In genomic region chr21:44368711-44369446, GRCh38 we compare ENCODE assay signal across 14 cellular contexts. TPM values are rescaled to one million over a fixed set of nuclear protein-coding genes. Genes with fewer than 3 reads are reported as not detected.
DNase-seq lines count a peak whose midpoint lies in the region; ATAC-seq, FAIRE-seq and TF ChIP-seq lines count a peak whose summit lies in the region.
"Had no signal": no experiment of that assay in that cellular context is flagged by ENCODE, and none has a peak within 500 bp of the region (broad histone marks: within the 10 kb centered on the region; RNA-seq: fewer than 3 reads in every experiment).

No MANE protein-coding gene starts in this region.

- no peaks in the 10 kb centered on the region for H3K9me3 Mint-ChIP-seq in Calu3 (ENCODE audit: low read depth, unreplicated experiment)
- H3K9me3 Mint-ChIP-seq in natural killer cell, result no peaks in the 10 kb centered on the region

- H3K4ac ChIP-seq in H1 (replicated peaks; ENCODE audit: insufficient read length, low read depth, low read length), result no peak overlapping the region

- H3K27me3 ChIP-seq in HUES48 (ENCODE audit: control insufficient read depth, insufficient read depth, low read length) (peaks cover 10% of the 10 kb centered on the region), H1 (replicated peaks in 1 of 4; ENCODE audit: control insufficient read depth in 3 of 4, extremely low read depth in 1 of 4, insufficient read depth in 3 of 4, low read length in 3 of 4) (peaks cover 0 to 20% (median 15%) of the 10 kb centered on the region in 4 experiments; a peak in 6 of 7 replicates)

- CTCF ChIA-PET in Calu3 (lab: Charles Lee) (no interaction called here), H1 (lab: Charles Lee; ENCODE audit: partially characterized antibody) (interaction anchor here (0.8 to 2.1 kb wide), 10 partner anchors 8 to 121 kb away, joined by 3 to 15 read pairs (median 4); no protein-coding TSS in a partner anchor)

- no peak overlapping the region; the same call in none of the 2 replicates for H3K18ac ChIP-seq in H1 (ENCODE audit: extremely low read depth, low read length)

- H4K5ac ChIP-seq in H1 (ENCODE audit: insufficient read length, low read depth, low read length), result no peak overlapping the region

- H3K4me3 ChIP-seq in HUES48 (ENCODE audit: low read depth, low read length) (0 out of 2 replicates have a peak overlapping the region, but pooled peaks have one; percentile 44), H1 (ENCODE audit: extremely low read depth in 1 of 4, insufficient read depth in 2 of 4, low read depth in 3 of 4, low read length in 4 of 4) (peak overlapping the region in 1 of 4 experiments; percentile 46; a peak in 2 of 8 replicates)
- H3K4me3 ChIP-seq: SJSA1 had no signal

- WGBS in H1 (ENCODE audit: extremely low coverage in 1 of 2, insufficient coverage in 1 of 2, insufficient read length in 1 of 2, insufficient replicate concordance in 2 of 2, low coverage in 1 of 2, low lambda C conversion rate in 2 of 2, missing lambda C conversion rate in 1 of 2), 2 experiments, result 34% methylated on average over 24 of the region's 35 CpGs; no CpG with 5 or more reads in 1 of the 2 experiments

- H2BK5ac ChIP-seq in H1 (ENCODE audit: low read depth, low read length), result no peak overlapping the region

- H3K4me1 ChIP-seq in HUES48 (ENCODE audit: control insufficient read depth, insufficient read depth, low read length), result peaks cover 3% of the 10 kb centered on the region; the same call in 1 of the 2 replicates
- H3K4me1 ChIP-seq in H1 (replicated peaks in 1 of 4; ENCODE audit: control insufficient read depth in 3 of 4, insufficient read depth in 4 of 4, low read length in 3 of 4), result peaks cover 0 to 12% (median 7%) of the 10 kb centered on the region in 4 experiments; a peak in 6 of 7 replicates

- no peak overlapping the region for H3K27ac Mint-ChIP-seq in Calu3 (ENCODE audit: unreplicated experiment)
- H3K27ac Mint-ChIP-seq in natural killer cell, result no peak overlapping the region
- H3K27ac Mint-ChIP-seq: IgD-negative memory B cell had no signal

- no peak overlapping the region for H3K23ac ChIP-seq in H1 (ENCODE audit: insufficient read length)

- no peak overlapping the region for H2AK5ac ChIP-seq in H1 (ENCODE audit: low read depth, low read length)

- no peak overlapping the region for H2BK120ac ChIP-seq in H1 (replicated peaks; ENCODE audit: low read depth, low read length)

- no peaks in the 10 kb centered on the region for H3K79me1 ChIP-seq in H1 (ENCODE audit: low read depth, low read length)

- FAIRE-seq in H1 (lab: Jason Lieb, UNC), result no peak

- TF ChIP-seq EP300 in H1 (IDR thresholded peaks at IDR 0.05; ENCODE audit: borderline replicate concordance in 1 of 2, low read depth in 2 of 2, low read length in 2 of 2), result no peak

- peaks cover 67% of the 10 kb centered on the region for H3K27me3 Mint-ChIP-seq in Calu3 (ENCODE audit: unreplicated experiment)
- peaks cover 0 to 3% of the 10 kb centered on the region in 2 donors for H3K27me3 Mint-ChIP-seq in natural killer cell (ENCODE audit: low read depth in 2 of 2)
- H3K27me3 Mint-ChIP-seq: IgD-negative memory B cell had no signal

- H2BK12ac ChIP-seq in H1 (ENCODE audit: low read depth, low read length), result peak overlapping the region; percentile 39; the same call in 1 of the 2 replicates

- H3K23me2 ChIP-seq in H1 (ENCODE audit: low read depth, low read length), result peaks cover 3% of the 10 kb centered on the region; the same call in 1 of the 2 replicates

- POLR2A ChIA-PET in H1 (lab: Charles Lee; ENCODE audit: partially characterized antibody), result no interaction called here

- ATAC-seq in natural killer cell (peak in 2 of 3 donors; percentile 42 to 63), GM21619 (IDR thresholded peaks at IDR 0.05; ENCODE audit: unreplicated experiment) (no peak)
- ATAC-seq: HCT116 had no signal

- no peak overlapping the region for H3K9ac ChIP-seq in HUES48 (ENCODE audit: low read depth, low read length)
- H3K9ac ChIP-seq in H1 (replicated peaks in 1 of 4; ENCODE audit: extremely low read depth in 1 of 4, low read depth in 3 of 4, low read length in 3 of 4), result no peak overlapping the region; a peak in 1 of 7 replicates

- no peaks in the 10 kb centered on the region for H3K36me3 Mint-ChIP-seq in Calu3 (ENCODE audit: insufficient read depth, unreplicated experiment)
- no peaks in the 10 kb centered on the region for H3K36me3 Mint-ChIP-seq in natural killer cell

- DNase-seq in Calu3 (no peak), H1 (ENCODE audit: low read depth in 1 of 2, low spot score in 2 of 2) (peak in 1 of 2 experiments; percentile 72), natural killer cell (peak; percentile 13), amniotic stem cell (lab: John Stamatoyannopoulos, UW) (no peak), SKM-1 (lab: John Stamatoyannopoulos, UW; ENCODE audit: unreplicated experiment) (no peak)
- DNase-seq: activated gamma-delta T cell treated with Interleukin-2 at 50 U/mL for 16 hours; DMS 273 treated with DMSO at 0.1 percent for 48 hours; kidney glomerular epithelial cell; stimulated activated CD4-positive, alpha-beta T cell treated with anti-CD3 and anti-CD28 coated beads, Interleukin-2, amount 100 ng/mL, for 24 hours had no signal

- no peak for TF ChIP-seq POLR2A in H1 (IDR thresholded peaks at IDR 0.05; ENCODE audit: control extremely low read depth in 1 of 2, low read depth in 2 of 2, low read length in 2 of 2)

- H3K79me2 ChIP-seq in H1 (ENCODE audit: control insufficient read depth in 1 of 2, insufficient read depth in 2 of 2, low read length in 2 of 2), result no peaks in the 10 kb centered on the region

- peak overlapping the region; percentile 14 for H3K4me3 Mint-ChIP-seq in Calu3 (ENCODE audit: low read depth, unreplicated experiment)
- peak overlapping the region; percentile 13 for H3K4me3 Mint-ChIP-seq in natural killer cell

- H3K4me2 ChIP-seq in H1 (ENCODE audit: insufficient read depth in 1 of 2, low read depth in 2 of 2, low read length in 2 of 2), result peak overlapping the region; percentile 38 to 67

- no TSS peak for BruUV-seq in Calu3 (replicated peaks; lab: Mats Ljungman, UMichigan)

- TF ChIP-seq CTCF in Calu3 (IDR thresholded peaks at IDR 0.05; ENCODE audit: unreplicated experiment) (no peak), H1 (IDR thresholded peaks at IDR 0.05; ENCODE audit: control extremely low read depth in 1 of 3, insufficient read depth in 1 of 3, low read depth in 1 of 3, low read length in 3 of 3) (peak; percentile 14 to 17 (median 16); a peak in 2 of 4 replicates), natural killer cell (IDR thresholded peaks at IDR 0.05) (no peak)

- H4K8ac ChIP-seq in H1 (ENCODE audit: extremely low read depth, insufficient read depth, low read length), result peak overlapping the region; percentile 57

- H2AFZ ChIP-seq in H1 (ENCODE audit: low read length), result no peak overlapping the region

- H4K20me1 ChIP-seq in H1 (replicated peaks in 1 of 2; ENCODE audit: control insufficient read depth in 1 of 2, insufficient read depth in 2 of 2, low read length in 2 of 2), result no peaks in the 10 kb centered on the region

- H3K36me3 ChIP-seq in HUES48 (ENCODE audit: control insufficient read depth, insufficient read depth, low read length), result no peaks in the 10 kb centered on the region
- H3K36me3 ChIP-seq in H1 (ENCODE audit: control insufficient read depth in 2 of 4, insufficient read depth in 4 of 4, low read length in 3 of 4), result no peaks in the 10 kb centered on the region
- H3K36me3 ChIP-seq: SJSA1 had no signal

- no peaks in the 10 kb centered on the region for H3K9me3 ChIP-seq in HUES48 (ENCODE audit: control insufficient read depth, insufficient read depth, low read length)
- H3K9me3 ChIP-seq in H1 (ENCODE audit: insufficient read depth in 2 of 2, low read depth in 1 of 2, low read length in 1 of 2), result no peaks in the 10 kb centered on the region; a peak in 1 of 4 replicates
- H3K9me3 ChIP-seq: SJSA1 had no signal

- H4K91ac ChIP-seq in H1 (replicated peaks; ENCODE audit: insufficient read length, low read length), result no peak overlapping the region

- H3K4me1 Mint-ChIP-seq in Calu3 (ENCODE audit: low read depth, unreplicated experiment), result no peaks in the 10 kb centered on the region
- H3K4me1 Mint-ChIP-seq in natural killer cell, result peaks cover 22 to 34% of the 10 kb centered on the region in 2 donors
- H3K4me1 Mint-ChIP-seq: IgD-negative memory B cell had no signal

- no peak overlapping the region for H3K27ac ChIP-seq in HUES48 (ENCODE audit: low read depth, low read length)
- H3K27ac ChIP-seq in H1 (ENCODE audit: low read depth, low read length), result no peak overlapping the region
- H3K27ac ChIP-seq: SJSA1 had no signal

- intact Hi-C loops in Calu3 (cut with micrococcal nuclease; ENCODE audit: unreplicated experiment) (no loop called here), natural killer cell (cut with micrococcal nuclease) (no loop called here)

- no peak overlapping the region for H2BK20ac ChIP-seq in H1 (ENCODE audit: low read length)

- no peak overlapping the region for H3K56ac ChIP-seq in H1 (replicated peaks; ENCODE audit: insufficient read length, low read depth, low read length)

- no peak; a peak in 1 of 4 replicates for TF ChIP-seq RAD21 in H1 (IDR thresholded peaks at IDR 0.05 in 1 of 2, conservative IDR thresholded peaks at IDR 0.05 in 1 of 2; ENCODE audit: low read depth in 2 of 2, low read length in 2 of 2)

- H3K14ac ChIP-seq in H1 (ENCODE audit: insufficient read length), result no peak overlapping the region

- H2BK15ac ChIP-seq in H1 (ENCODE audit: low read length), result no peak overlapping the region

RNA-seq across cellular contexts. Expression of gene TRPM2, which starts 15.5 kb away (rescaled TPM):
- total RNA-seq in Calu3 (2022), result not detected in 2 replicates
- 0.28 and 0.36 TPM in 2 replicates for total RNA-seq in H1 (2021; fragmentation: NEBNext Ultra II Directional; extraction: Animal tissue kit (Norgen Biotek cat#: 25700))
- polyA plus RNA-seq in H1 (2011; rRNA removed), result 0.17 and 0.27 TPM in 2 replicates
- 0.27 TPM for polyA plus RNA-seq in H1 (2011; cell fraction: cytosol; rRNA removed)
- polyA plus RNA-seq in H1 (2011; cell fraction: nucleus; rRNA removed), result 0.64 TPM
- polyA plus RNA-seq in H1 (2012, experiment 1 of 2), result 0.13 to 0.59 TPM (median 0.25 TPM) in 4 replicates
- 0.10 TPM for polyA plus RNA-seq in H1 (2012, experiment 2 of 2)
- 0.30 TPM for polyA plus RNA-seq in H1 (2013, experiment 1 of 2)
- polyA plus RNA-seq in H1 (2013, experiment 2 of 2), result 0.15 TPM
- polyA minus RNA-seq in H1 (2011; rRNA and poly(A)+ RNA removed), result 0.17 and 0.22 TPM in 2 replicates
- polyA minus RNA-seq in H1 (2011; cell fraction: cytosol; rRNA and poly(A)+ RNA removed), result 1.5 TPM
- polyA minus RNA-seq in H1 (2011; cell fraction: nucleus; rRNA and poly(A)+ RNA removed), result 1.2 TPM
- 10 to 100 TPM; 21.7 to 70.5 (median 25.2) TPM for total RNA-seq in natural killer cell

RNA-seq across cellular contexts. Expression of gene CFAP410, which starts 29.7 kb away (rescaled TPM):
- total RNA-seq in Calu3 (2022) (7.5 and 8.6 TPM in 2 replicates), natural killer cell (10 to 100 TPM; 43.6 to 47.4 (median 46.7) TPM)
- total RNA-seq in H1 (2021; fragmentation: NEBNext Ultra II Directional; extraction: Animal tissue kit (Norgen Biotek cat#: 25700)), result 10.6 and 11.6 TPM in 2 replicates
- 12.0 and 20.5 TPM in 2 replicates for polyA plus RNA-seq in H1 (2011; rRNA removed)
- polyA plus RNA-seq in H1 (2011; cell fraction: cytosol; rRNA removed), result 14.8 TPM
- polyA plus RNA-seq in H1 (2011; cell fraction: nucleus; rRNA removed), result 59.6 TPM
- 6.5 to 11.7 TPM (median 11.0 TPM) in 4 replicates for polyA plus RNA-seq in H1 (2012, experiment 1 of 2)
- polyA plus RNA-seq in H1 (2012, experiment 2 of 2), result 5.2 TPM
- 9.3 TPM for polyA plus RNA-seq in H1 (2013, experiment 1 of 2)
- 7.4 TPM for polyA plus RNA-seq in H1 (2013, experiment 2 of 2)
- polyA minus RNA-seq in H1 (2011; rRNA and poly(A)+ RNA removed), result 2.4 and 2.6 TPM in 2 replicates
- polyA minus RNA-seq in H1 (2011; cell fraction: cytosol; rRNA and poly(A)+ RNA removed), result 4.1 TPM
- polyA minus RNA-seq in H1 (2011; cell fraction: nucleus; rRNA and poly(A)+ RNA removed), result 7.8 TPM

Comparison
In these comparisons a context has a peak if more than half of its experiments do, and no peak if none do; other contexts are left out.
1. CTCF ChIP-seq: peak in H1 (3 of 3); none in Calu3 (single experiment) and natural killer cell (single experiment).
2. RNA of gene TRPM2, which starts 15.5 kb away (total RNA-seq): 21.7 to 70.5 TPM in natural killer cell; 0.28 to 0.36 TPM in H1 and not detected in Calu3; every median in the first group is over 10 times any median in the second.